28 cellular contexts compared by ENCODE assay signal in the genomic region with DNA sequence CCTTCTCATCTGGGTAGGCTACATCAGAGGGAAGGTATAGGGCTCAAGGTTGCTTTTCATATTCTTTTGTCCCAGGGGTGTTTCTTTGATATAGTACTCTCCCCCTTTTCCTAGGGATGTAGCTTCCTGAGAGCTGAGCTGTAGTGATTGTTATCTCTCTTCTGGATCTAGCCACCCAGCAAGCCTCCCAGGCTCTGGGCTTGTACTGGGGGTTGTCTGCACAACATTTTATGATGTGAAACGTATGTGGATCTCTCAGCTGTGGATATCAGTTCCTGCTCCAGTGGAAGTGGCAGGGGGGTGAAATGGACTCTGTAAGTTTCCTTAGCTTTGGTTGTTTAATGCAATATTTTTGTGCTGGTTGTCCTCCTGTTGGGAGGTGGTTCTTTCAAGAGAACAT.
"Had no signal": no experiment of that assay in that cellular context is flagged by ENCODE, and none has a peak within 500 bp of the region (broad histone marks: within the 10 kb centered on the region; RNA-seq: fewer than 3 reads in every experiment).

No MANE protein-coding gene starts in this region.

- H3K4me1 ChIP-seq: stomach, suprapubic skin, testis, thyroid gland, tibial artery, tibial nerve, transverse colon, upper lobe of left lung, upper lobe of right lung, uterus, vagina had no signal

- H3K9me3 ChIP-seq: suprapubic skin, testis, thoracic aorta, thyroid gland, tibial artery, upper lobe of left lung, upper lobe of right lung, uterus, vagina had no signal

- H3K4me1 Mint-ChIP-seq: stimulated activated effector memory CD8-positive, alpha-beta T cell treated with anti-CD3 and anti-CD28 coated beads, Interleukin-12 subunit alpha, Interleukin-12 subunit beta, amount 100 ng/mL, for 72 hours; stimulated activated memory B cell treated with anti-CD40 and anti-IgM and Interleukin-4, amounts not matched to agents 10 μg/mL and 1 μg/mL and 100 μg/mL, for 72 hours; stimulated activated naive B cell treated with anti-CD40 and anti-IgM and Interleukin-4, amounts not matched to agents 10 μg/mL and 1 μg/mL and 100 μg/mL, for 72 hours; stimulated activated naive CD8-positive, alpha-beta T cell treated with anti-CD3 and anti-CD28 coated beads, Interleukin-15, amount 100 ng/mL, for 72 hours had no signal

- ATAC-seq: stimulated activated memory B cell treated with anti-CD40 and anti-IgM and Interleukin-4, amounts not matched to agents 10 μg/mL and 1 μg/mL and 100 μg/mL, for 72 hours; stimulated activated naive B cell treated with anti-CD40 and anti-IgM and Interleukin-4, amounts not matched to agents 10 μg/mL and 1 μg/mL and 100 μg/mL, for 72 hours; stimulated activated naive CD8-positive, alpha-beta T cell treated with anti-CD3 and anti-CD28 coated beads, Interleukin-15, amount 100 ng/mL, for 72 hours; stimulated activated naive CD8-positive, alpha-beta T cell treated with anti-CD3 and anti-CD28 coated beads, Interleukin-15, Interleukin-2, amounts not matched to agents 100 U/mL and 50 U/mL, for 24 hours; upper lobe of right lung had no signal

- DNase-seq: stimulated activated CD4-positive, alpha-beta T cell treated with anti-CD3 and anti-CD28 coated beads, Interleukin-2, amount 100 ng/mL, for 48 hours; stimulated activated CD4-positive, alpha-beta T cell treated with anti-CD3 and anti-CD28 coated beads, Interleukin-4, amount 100 ng/mL, for 1 hour; stimulated activated CD4-positive, alpha-beta T cell treated with anti-CD3 and anti-CD28 coated beads, Interleukin-4, amount 100 ng/mL, for 24 hours; stimulated activated CD4-positive, alpha-beta T cell treated with anti-CD3 and anti-CD28 coated beads, Interleukin-4, amount 100 ng/mL, for 4 hours; stimulated activated CD8-positive, alpha-beta memory T cell treated with anti-CD3 and anti-CD28 coated beads, Interleukin-4, amount 100 ng/mL, for 48 hours; stimulated activated naive B cell treated with anti-CD40 and anti-IgM and Interleukin-4, amounts not matched to agents 10 μg/mL and 1 μg/mL and 100 μg/mL, for 72 hours; stimulated activated naive CD4-positive, alpha-beta T cell; stimulated activated naive CD4-positive, alpha-beta T cell treated with Interleukin-2 at 50 U/mL for 16 hours; stimulated activated naive CD8-positive, alpha-beta T cell treated with anti-CD3 and anti-CD28 coated beads, Interleukin-15, amount 100 ng/mL, for 72 hours; stimulated activated naive CD8-positive, alpha-beta T cell treated with anti-CD3 and anti-CD28 coated beads, Interleukin-15, Interleukin-2, amounts not matched to agents 100 U/mL and 50 U/mL, for 24 hours; stomach; substantia nigra; testis; thyroid gland; tibial artery; transverse colon; trophoblast cell; upper lobe of left lung; upper lobe of right lung; uterus had no signal

- H3K4me3 ChIP-seq: stomach, suprapubic skin, testis, thoracic aorta, thyroid gland, tibial artery, tibial nerve, transverse colon, upper lobe of left lung, upper lobe of right lung, uterus, vagina had no signal

- H3K36me3 Mint-ChIP-seq: stimulated activated effector memory CD8-positive, alpha-beta T cell treated with anti-CD3 and anti-CD28 coated beads, Interleukin-12 subunit alpha, Interleukin-12 subunit beta, amount 100 ng/mL, for 72 hours; stimulated activated memory B cell treated with anti-CD40 and anti-IgM and Interleukin-4, amounts not matched to agents 10 μg/mL and 1 μg/mL and 100 μg/mL, for 72 hours; stimulated activated naive B cell treated with anti-CD40 and anti-IgM and Interleukin-4, amounts not matched to agents 10 μg/mL and 1 μg/mL and 100 μg/mL, for 72 hours; type B pancreatic cell had no signal

- H3K36me3 ChIP-seq: stomach, suprapubic skin, thoracic aorta, thyroid gland, tibial artery, tibial nerve, transverse colon, upper lobe of left lung, upper lobe of right lung, uterus, vagina had no signal

- H3K27me3 Mint-ChIP-seq: stimulated activated memory B cell treated with anti-CD40 and anti-IgM and Interleukin-4, amounts not matched to agents 10 μg/mL and 1 μg/mL and 100 μg/mL, for 72 hours; stimulated activated naive B cell treated with anti-CD40 and anti-IgM and Interleukin-4, amounts not matched to agents 10 μg/mL and 1 μg/mL and 100 μg/mL, for 72 hours; stimulated activated naive CD8-positive, alpha-beta T cell treated with anti-CD3 and anti-CD28 coated beads, Interleukin-15, amount 100 ng/mL, for 72 hours; stimulated activated naive CD8-positive, alpha-beta T cell treated with anti-CD3 and anti-CD28 coated beads, Interleukin-15, Interleukin-2, amounts not matched to agents 100 ng/mL and 50 ng/mL, for 24 hours; type B pancreatic cell had no signal

- H3K27me3 ChIP-seq: stomach, suprapubic skin, testis, thyroid gland, tibial artery, tibial nerve, transverse colon, upper lobe of left lung, upper lobe of right lung, uterus, vagina had no signal

- H3K9me3 Mint-ChIP-seq: stimulated activated effector memory CD8-positive, alpha-beta T cell treated with anti-CD3 and anti-CD28 coated beads, Interleukin-12 subunit alpha, Interleukin-12 subunit beta, amount 100 ng/mL, for 72 hours; type B pancreatic cell had no signal

- H3K27ac ChIP-seq: stomach, suprapubic skin, testis, thoracic aorta, thyroid gland, tibial artery, tibial nerve, transverse colon, upper lobe of left lung, upper lobe of right lung, uterus, vagina had no signal

- H3K4me3 Mint-ChIP-seq: stimulated activated effector memory CD8-positive, alpha-beta T cell treated with anti-CD3 and anti-CD28 coated beads, Interleukin-12 subunit alpha, Interleukin-12 subunit beta, amount 100 ng/mL, for 72 hours; stimulated activated memory B cell treated with anti-CD40 and anti-IgM and Interleukin-4, amounts not matched to agents 10 μg/mL and 1 μg/mL and 100 μg/mL, for 72 hours; stimulated activated naive B cell treated with anti-CD40 and anti-IgM and Interleukin-4, amounts not matched to agents 10 μg/mL and 1 μg/mL and 100 μg/mL, for 72 hours; stimulated activated naive CD8-positive, alpha-beta T cell treated with anti-CD3 and anti-CD28 coated beads, Interleukin-15, amount 100 ng/mL, for 72 hours; stimulated activated naive CD8-positive, alpha-beta T cell treated with anti-CD3 and anti-CD28 coated beads, Interleukin-15, Interleukin-2, amounts not matched to agents 100 ng/mL and 50 ng/mL, for 24 hours; type B pancreatic cell had no signal

- H3K27ac Mint-ChIP-seq: stimulated activated effector memory CD8-positive, alpha-beta T cell treated with anti-CD3 and anti-CD28 coated beads, Interleukin-12 subunit alpha, Interleukin-12 subunit beta, amount 100 ng/mL, for 72 hours; stimulated activated memory B cell treated with anti-CD40 and anti-IgM and Interleukin-4, amounts not matched to agents 10 μg/mL and 1 μg/mL and 100 μg/mL, for 72 hours; stimulated activated naive B cell treated with anti-CD40 and anti-IgM and Interleukin-4, amounts not matched to agents 10 μg/mL and 1 μg/mL and 100 μg/mL, for 72 hours; stimulated activated naive CD8-positive, alpha-beta T cell treated with anti-CD3 and anti-CD28 coated beads, Interleukin-15, amount 100 ng/mL, for 72 hours; stimulated activated naive CD8-positive, alpha-beta T cell treated with anti-CD3 and anti-CD28 coated beads, Interleukin-15, Interleukin-2, amounts not matched to agents 100 ng/mL and 50 ng/mL, for 24 hours; type B pancreatic cell had no signal
